In genomic region chr6:167921831-167922230, GRCh38 we compare ENCODE assay signal across 24 cellular contexts.
"Had no signal": no experiment of that assay in that cellular context is flagged by ENCODE, and none has a peak within 500 bp of the region (broad histone marks: within the 10 kb centered on the region; RNA-seq: fewer than 3 reads in every experiment).

No MANE protein-coding gene starts in this region.

- H3K27ac ChIP-seq: ascending aorta, body of pancreas, KMS-11, SJCRH30, VCaP had no signal

- H3K27me3 ChIP-seq: ascending aorta, body of pancreas, MG63, SJCRH30 had no signal

- ATAC-seq: activated CD8-positive, alpha-beta T cell treated with anti-CD3 and anti-CD28 coated beads for 36 hours; activated T-cell treated with anti-CD3 and anti-CD28 coated beads, Interleukin-2, amount 50 U/mL, for 72 hours; body of pancreas; Panc1; Right ventricle myocardium inferior had no signal

- H3K9me3 ChIP-seq: ascending aorta, body of pancreas, MG63, SJCRH30, SK-N-SH had no signal

- H3K4me3 ChIP-seq: ascending aorta, body of pancreas, MG63, SJCRH30 had no signal

- H3K4me1 ChIP-seq: ascending aorta, body of pancreas, SJCRH30 had no signal

- DNase-seq: activated CD4-positive, alpha-beta T cell treated with anti-CD3 and anti-CD28 coated beads for 4 hours; activated CD8-positive, alpha-beta memory T cell treated with anti-CD3 and anti-CD28 coated beads, Interleukin-2, amount 50 U/mL, for 4 hours; activated CD8-positive, alpha-beta T cell treated with anti-CD3 and anti-CD28 coated beads for 36 hours; activated T-cell treated with anti-CD3 and anti-CD28 coated beads, Interleukin-2, amount 50 U/mL, for 72 hours; body of pancreas; MG63; MV-4-11; NCI-H1092 treated with DMSO at 0.1 percent for 48 hours; NCI-H1436; NCI-H1694 treated with DMSO at 0.1 percent for 48 hours; NCI-H2029 treated with DMSO at 0.1 percent for 48 hours; NCI-H510A treated with DMSO at 0.1 percent for 48 hours; NCI-H69; NK-92 treated with Interleukin-12 subunit alpha and Interleukin-12 subunit beta, amount 100 ng/mL, for 24 hours; OCI-M1; RPMI8226; SJCRH30; SK-N-SH; T-helper 1 cell had no signal
